In the genomic region with DNA sequence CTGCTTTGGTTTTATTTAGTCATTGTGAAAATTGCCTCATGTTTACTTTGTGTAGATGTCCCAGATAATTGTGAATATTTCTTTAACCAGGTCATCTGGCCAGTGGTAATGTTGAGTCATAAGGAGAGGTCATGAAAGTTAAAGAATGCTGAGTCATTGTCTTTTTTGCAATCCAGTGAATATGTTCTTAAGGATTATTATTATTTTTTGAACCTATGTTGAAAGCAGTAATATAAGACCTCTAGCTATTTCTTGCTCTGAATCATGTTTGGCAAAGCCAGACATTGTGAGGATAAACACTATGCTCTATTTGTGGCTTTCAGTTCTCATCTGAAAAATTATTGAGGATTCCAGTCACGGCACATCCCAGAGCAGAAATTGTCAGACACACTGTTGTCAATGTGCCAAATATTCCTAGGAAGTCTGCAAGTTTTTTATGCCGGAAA, we compare ENCODE assay signal across 9 cellular contexts.
DNase-seq lines count a peak whose midpoint lies in the region; ATAC-seq and TF ChIP-seq lines count a peak whose summit lies in the region.
"Had no signal": no experiment of that assay in that cellular context is flagged by ENCODE, and none has a peak within 500 bp of the region (broad histone marks: within the 10 kb centered on the region; RNA-seq: fewer than 3 reads in every experiment).

No MANE protein-coding gene starts in this region.

- ATAC-seq in GM18907 (IDR thresholded peaks at IDR 0.05; ENCODE audit: unreplicated experiment) (peak; percentile 73), psoas muscle (peak; percentile 83 to 97 (median 95)), HG02763 (IDR thresholded peaks at IDR 0.05; ENCODE audit: unreplicated experiment) (no peak), GM19328 (IDR thresholded peaks at IDR 0.05; ENCODE audit: unreplicated experiment) (no peak)

- DNase-seq in HT1080 (ENCODE audit: low read depth): peak; percentile 93
- DNase-seq in choroid plexus epithelial cell (ENCODE audit: low read depth): peak; percentile 99
- no peak for DNase-seq in psoas muscle
- no peak for DNase-seq in activated CD8-positive, alpha-beta memory T cell treated with anti-CD3 and anti-CD28 coated beads, Interleukin-2, amount 50 U/mL, for 48 hours
- DNase-seq in NCI-H345 (lab: John Stamatoyannopoulos, UW): no peak

- WGBS in psoas muscle, 3 donors: 3 to 8% (median 3%) methylated on average over 2 of the region's 2 CpGs

- TF ChIP-seq CTCF in choroid plexus epithelial cell (conservative IDR thresholded peaks at IDR 0.05; ENCODE audit: low read depth, low read length): no peak
- TF ChIP-seq CTCF in psoas muscle (IDR thresholded peaks at IDR 0.05): no peak

- intact Hi-C loops in psoas muscle (cut with DNase I): no loop called here

- H3K4me3 ChIP-seq in choroid plexus epithelial cell (ENCODE audit: low read depth, low read length) (no peak overlapping the region), psoas muscle (no peak overlapping the region)
- H3K4me3 ChIP-seq: right atrium auricular region had no signal

- H3K27me3 ChIP-seq in psoas muscle (ENCODE audit: insufficient read depth in 3 of 3, low read length in 2 of 3): no peaks in the 10 kb centered on the region
- H3K27me3 ChIP-seq: right atrium auricular region had no signal

- peaks cover 9% of the 10 kb centered on the region for H3K4me1 ChIP-seq in psoas muscle
- H3K4me1 ChIP-seq: right atrium auricular region had no signal

- H3K36me3 ChIP-seq in psoas muscle (ENCODE audit: insufficient read depth in 1 of 2, low read depth in 1 of 2): no peaks in the 10 kb centered on the region
- H3K36me3 ChIP-seq: right atrium auricular region had no signal

- peak overlapping the region; percentile 41 for H3K27ac ChIP-seq in psoas muscle
- H3K27ac ChIP-seq: right atrium auricular region had no signal

- no peaks in the 10 kb centered on the region for H3K9me3 ChIP-seq in psoas muscle

Comparison
In these comparisons a context has a peak if more than half of its experiments do, and no peak if none do; other contexts are left out.
1. ATAC-seq: peak in GM18907 (single experiment) and psoas muscle (4 of 4); none in HG02763 (single experiment) and GM19328 (single experiment).
2. DNase-seq: peak in HT1080 (single experiment) and choroid plexus epithelial cell (single experiment); none in psoas muscle (0 of 2), activated CD8-positive, alpha-beta memory T cell treated with anti-CD3 and anti-CD28 coated beads, Interleukin-2, amount 50 U/mL, for 48 hours (single experiment) and NCI-H345 (single experiment).